25 cellular contexts compared by ENCODE assay signal in the genomic region with DNA sequence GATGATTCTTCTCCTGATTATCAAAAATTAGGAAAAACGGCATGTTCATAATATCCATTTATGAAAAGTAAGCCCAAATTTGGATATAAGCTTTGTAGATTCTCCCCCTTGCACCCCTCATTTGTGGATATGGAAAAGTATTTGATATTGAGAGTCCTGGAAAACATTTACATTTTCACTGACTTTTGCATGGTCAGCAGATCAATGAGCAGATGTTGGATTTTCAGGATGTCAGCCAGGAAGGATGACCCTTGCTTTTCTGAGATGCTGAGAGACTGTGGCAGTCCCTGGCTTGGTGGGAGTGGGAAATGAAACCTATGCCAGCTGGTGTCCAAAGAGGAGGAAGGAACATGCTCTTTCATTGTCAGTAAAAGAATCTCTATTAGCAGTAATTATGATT.
"Had no signal": no experiment of that assay in that cellular context is flagged by ENCODE, and none has a peak within 500 bp of the region (broad histone marks: within the 10 kb centered on the region; RNA-seq: fewer than 3 reads in every experiment).

No MANE protein-coding gene starts in this region.

- ATAC-seq: effector memory CD8-positive, alpha-beta T cell; esophagus mucosa; gastrocnemius medialis; left cardiac atrium; left lung; lower lobe of right lung; mucosa of descending colon had no signal

- DNase-seq: colonic mucosa; cortex of kidney; effector CD8-positive, alpha-beta T cell; effector memory CD8-positive, alpha-beta T cell; endodermal cell; erythroblast; esophagus squamous epithelium; foreskin fibroblast; foreskin melanocyte; gastrocnemius medialis; glutamatergic neuron; head of caudate nucleus; heart right ventricle; hippocampal formation; left cardiac atrium; left lung; left ventricle myocardium superior; lower lobe of right lung; mesenchymal stem cell; mucosa of descending colon had no signal

- H3K27ac ChIP-seq: colonic mucosa, epithelial cell of prostate, esophagus squamous epithelium, gastrocnemius medialis, heart right ventricle, left lung, lower lobe of right lung had no signal

- H3K36me3 ChIP-seq: colonic mucosa, esophagus squamous epithelium, gastrocnemius medialis, heart right ventricle, left lung, lower lobe of right lung had no signal

- H3K9me3 ChIP-seq: colonic mucosa, esophagus squamous epithelium, gastrocnemius medialis, heart right ventricle, left lung, lower lobe of right lung, mucosa of descending colon had no signal

- H3K27me3 ChIP-seq: colonic mucosa, esophagus squamous epithelium, gastrocnemius medialis, left lung had no signal

- H3K4me1 ChIP-seq: colonic mucosa, esophagus squamous epithelium, gastrocnemius medialis, left lung, lower lobe of right lung had no signal

- FAIRE-seq: endometrium, islet of Langerhans, keratinocyte had no signal

- H3K4me3 ChIP-seq: colonic mucosa, esophagus squamous epithelium, gastrocnemius medialis, heart right ventricle, left lung, lower lobe of right lung, mucosa of descending colon had no signal
